ENCODE assay signal across 8 cellular contexts in the genomic region with DNA sequence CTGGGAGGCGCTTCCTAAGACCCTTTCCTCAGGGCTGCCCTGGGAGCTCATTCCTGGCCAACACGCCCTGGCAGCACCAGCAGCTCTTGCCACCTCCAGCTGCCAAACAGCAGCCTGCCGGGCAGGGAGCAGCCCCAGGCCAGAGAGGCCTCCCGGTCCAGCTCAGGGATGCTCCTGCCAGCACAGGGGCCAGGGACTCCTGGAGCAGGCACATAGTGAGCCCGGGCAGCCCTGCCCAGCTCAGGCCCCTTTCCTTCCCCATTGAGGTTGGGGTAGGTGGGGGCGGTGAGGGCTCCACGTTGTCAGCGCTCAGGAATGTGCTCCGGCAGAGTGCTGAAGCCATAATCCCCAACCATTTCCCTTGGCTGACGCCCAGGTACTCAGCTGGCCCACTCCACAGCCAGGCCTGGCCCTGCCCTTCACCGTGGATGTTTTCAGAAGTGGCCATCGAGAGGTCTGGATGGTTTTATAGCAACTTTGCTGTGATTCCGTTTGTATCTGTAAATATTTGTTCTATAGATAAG. TPM values are rescaled to one million over a fixed set of nuclear protein-coding genes. Genes with fewer than 3 reads are reported as not detected.
A peak's percentile ranks its signal among the peaks of the same experiment; 100 is the strongest.
DNase-seq lines count a peak whose midpoint lies in the region; ATAC-seq and TF ChIP-seq lines count a peak whose summit lies in the region.

No MANE protein-coding gene starts in this region.

- ATAC-seq in heart left ventricle (peak; percentile 75 to 86 (median 80)), HG03025 (IDR thresholded peaks at IDR 0.05; ENCODE audit: low FRiP score, unreplicated experiment) (no peak), HG02884 (IDR thresholded peaks at IDR 0.05; ENCODE audit: unreplicated experiment) (no peak)

- peaks cover 27% of the 10 kb centered on the region for H3K79me2 ChIP-seq in GM23248 (ENCODE audit: insufficient read depth)

- in situ Hi-C loops in GM23248 (cut with MboI) = no loop called here

- DNase-seq in GM23248 (peak; percentile 97), SW480 (ENCODE audit: low spot score) (peak; percentile 78), heart left ventricle (peak; percentile 85 to 93 (median 87)), NCI-H2227 (lab: John Stamatoyannopoulos, UW; ENCODE audit: unreplicated experiment) (no peak), foreskin melanocyte (no peak)

- H3K27ac ChIP-seq in GM23248 = peak overlapping the region; percentile 65
- H3K27ac ChIP-seq in heart left ventricle = peak overlapping the region; percentile 38 to 92 (median 84)
- peak overlapping the region; percentile 78 for H3K27ac ChIP-seq in skeletal muscle tissue (ENCODE audit: low read depth, low read length)

- H3K4me3 ChIP-seq in GM23248 (no peak overlapping the region), heart left ventricle (peak overlapping the region in 1 of 12 donors; percentile 21), skeletal muscle tissue (ENCODE audit: low read length in 3 of 3) (peak overlapping the region in 2 of 3 donors; percentile 37 to 45)

- H3K9me3 ChIP-seq in GM23248 (ENCODE audit: low read depth) (no peaks in the 10 kb centered on the region), heart left ventricle (no peaks in the 10 kb centered on the region), skeletal muscle tissue (ENCODE audit: control insufficient read depth in 3 of 3, low read length in 3 of 3) (no peaks in the 10 kb centered on the region)

- peak overlapping the region; percentile 51 for H3K4me2 ChIP-seq in GM23248 (ENCODE audit: unreplicated experiment)

- no peak for TF ChIP-seq POLR2A in heart left ventricle (IDR thresholded peaks at IDR 0.05)

- 2 to 4% methylated on average over 8 to 13 of the region's 13 CpGs for WGBS in GM23248 (ENCODE audit: low coverage in 1 of 2, low lambda C conversion rate in 2 of 2, missing lambda C conversion rate in 2 of 2), 2 experiments
- 11 to 19% (median 15%) methylated on average over 10 to 13 of the region's 13 CpGs for WGBS in heart left ventricle, 4 donors

- H3K9me2 ChIP-seq in GM23248 (ENCODE audit: insufficient read depth) = no peaks in the 10 kb centered on the region

- H3F3A ChIP-seq in GM23248 (ENCODE audit: insufficient read depth) = peaks cover 69% of the 10 kb centered on the region

- no peak for TF ChIP-seq CTCF in heart left ventricle (IDR thresholded peaks at IDR 0.05)

- no peak overlapping the region for H2AFZ ChIP-seq in GM23248

- H3K36me3 ChIP-seq in GM23248 (ENCODE audit: low read depth) (peaks cover 14% of the 10 kb centered on the region; the same call in 1 of the 2 replicates), heart left ventricle (peaks cover 0 to 88% (median 76%) of the 10 kb centered on the region in 9 donors), skeletal muscle tissue (ENCODE audit: control insufficient read depth in 3 of 3, insufficient read depth in 3 of 3, low read length in 3 of 3) (peaks cover 47 to 56% (median 50%) of the 10 kb centered on the region in 3 donors)

- H3K4me1 ChIP-seq in GM23248 (ENCODE audit: insufficient read depth) (peaks cover 57% of the 10 kb centered on the region), heart left ventricle (peaks cover 7 to 46% (median 25%) of the 10 kb centered on the region in 12 donors), skeletal muscle tissue (ENCODE audit: control insufficient read depth in 3 of 3, insufficient read depth in 3 of 3, low read length in 3 of 3) (peaks cover 30 to 46% (median 41%) of the 10 kb centered on the region in 3 donors)

- intact Hi-C loops in heart left ventricle (cut with DNase I) = no loop called here

- H3K9ac ChIP-seq in GM23248 = peak overlapping the region; percentile 52
- peak overlapping the region; percentile 61 to 77 (median 70) for H3K9ac ChIP-seq in skeletal muscle tissue (ENCODE audit: low read depth in 1 of 3, low read length in 3 of 3)

- H3K27me3 ChIP-seq in GM23248 (replicated peaks; ENCODE audit: insufficient read depth) (no peaks in the 10 kb centered on the region), heart left ventricle (no peaks in the 10 kb centered on the region), skeletal muscle tissue (ENCODE audit: control insufficient read depth in 3 of 3, insufficient read depth in 3 of 3, low read length in 3 of 3) (no peaks in the 10 kb centered on the region)

- no peaks in the 10 kb centered on the region for H4K20me1 ChIP-seq in GM23248 (ENCODE audit: insufficient read depth)

RNA-seq across cellular contexts. Expression of gene SLC39A13, which starts 7.6 kb away (rescaled TPM):
- 183 and 189 TPM in 2 replicates for total RNA-seq in GM23248 (2014; rRNA removed; shearing (Covaris generic))
- polyA plus RNA-seq in GM23248 (2016; fragmentation: Nextera tagmentation; extraction: Ambion mirVana) (175 and 183 TPM in 2 replicates), heart left ventricle (10 to 100 TPM; 56.5 to 97.3 TPM)
- total RNA-seq in heart left ventricle (10 to 100 TPM; 33.5 to 82.8 (median 45.3) TPM), skeletal muscle tissue (16.7 TPM)

RNA-seq across cellular contexts. Expression of gene PSMC3, which starts 10.2 kb away (rescaled TPM):
- 139 and 151 TPM in 2 replicates for total RNA-seq in GM23248 (2014; rRNA removed; shearing (Covaris generic))
- polyA plus RNA-seq in GM23248 (2016; fragmentation: Nextera tagmentation; extraction: Ambion mirVana) (212 and 220 TPM in 2 replicates), heart left ventricle (100 to 1,000 TPM; 195 to 258 TPM)
- total RNA-seq in heart left ventricle (100 to 1,000 TPM; 121 to 215 (median 151) TPM), skeletal muscle tissue (146 TPM)

RNA-seq across cellular contexts. Expression of gene RAPSN, which starts 32.9 kb away (rescaled TPM):
- total RNA-seq in GM23248 (2014; rRNA removed; shearing (Covaris generic)) = 0.13 and 0.22 TPM in 2 replicates
- polyA plus RNA-seq in GM23248 (2016; fragmentation: Nextera tagmentation; extraction: Ambion mirVana) = 0.11 TPM in 1 of 2 replicates, not detected in the other
- 1 to 10 TPM; 1.4 to 6.5 (median 3.6) TPM for total RNA-seq in heart left ventricle
- polyA plus RNA-seq in heart left ventricle = 1 to 10 TPM in 1 of 2 donors, under 1 TPM in 1; 0.43 to 2.2 TPM
- 44.9 TPM for total RNA-seq in skeletal muscle tissue

RNA-seq across cellular contexts. Expression of gene SPI1, which starts 37.7 kb away (rescaled TPM):
- not detected in 2 replicates for total RNA-seq in GM23248 (2014; rRNA removed; shearing (Covaris generic))
- 0.30 TPM in 1 of 2 replicates, not detected in the other for polyA plus RNA-seq in GM23248 (2016; fragmentation: Nextera tagmentation; extraction: Ambion mirVana)
- 10 to 100 TPM in 4 of 9 donors, 1 to 10 TPM in 5; 2.8 to 78.9 (median 8.5) TPM for total RNA-seq in heart left ventricle
- 1 to 10 TPM; 4.3 to 7.7 TPM for polyA plus RNA-seq in heart left ventricle
- 2.6 TPM for total RNA-seq in skeletal muscle tissue

Comparison
In these comparisons a context has a peak if more than half of its experiments do, and no peak if none do; other contexts are left out.
1. DNase-seq: peak in GM23248 (single experiment), SW480 (single experiment) and heart left ventricle (5 of 5); none in NCI-H2227 (single experiment) and foreskin melanocyte (single experiment).
2. ATAC-seq: peak in heart left ventricle (4 of 4); none in HG03025 (single experiment) and HG02884 (single experiment).
3. Peak in every context shown above with its lines, with median percentiles within 50 percentile points of each other: H3K27ac ChIP-seq.